ENCODE assay signal across 1 cellular context in genomic region chr5:96734871-96735325, GRCh38.
TF ChIP-seq lines count a peak whose summit lies in the region.

No MANE protein-coding gene starts in this region.

TF ChIP-seq in SK-N-SH treated with all-trans-retinoic acid at 6 μM for 48 hours, 23 proteins besides CTCF, POLR2A, EP300 and RAD21 (continued from another document):
- TF ChIP-seq TSHZ2 (CRISPR knock-in tag; IDR thresholded peaks at IDR 0.05): no peak
TF ChIP-seq in SK-N-SH treated with all-trans-retinoic acid at 6 μM for 48 hours: peak in this region for 0.
